Comparison of ENCODE assay signal across 7 cellular contexts in the genomic region with DNA sequence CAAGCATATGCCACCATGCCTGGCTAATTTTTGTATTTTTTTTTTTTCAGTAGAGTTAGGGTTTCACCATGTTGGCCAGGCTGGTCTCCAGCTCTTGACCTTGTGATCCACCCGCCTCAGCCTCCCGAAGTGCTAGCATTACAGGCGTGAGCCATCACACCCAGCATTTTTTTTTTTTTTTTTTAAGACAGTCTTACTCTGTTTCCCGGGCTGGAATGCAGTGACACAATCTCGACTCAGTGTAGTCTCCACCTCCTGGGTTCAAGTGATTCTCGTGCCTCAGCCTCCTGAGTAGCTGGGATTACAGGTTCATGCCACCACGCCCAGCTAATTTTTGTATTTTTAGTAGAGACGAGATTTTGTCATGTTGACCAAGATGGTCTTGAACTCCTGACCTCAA. TPM values are rescaled to one million over a fixed set of nuclear protein-coding genes. Genes with fewer than 3 reads are reported as not detected.
DNase-seq lines count a peak whose midpoint lies in the region; ATAC-seq and TF ChIP-seq lines count a peak whose summit lies in the region.
"Not testable (repeated sequence)": the region's sequence is repeated elsewhere in the genome, so short reads cannot be mapped to it uniquely, and the experiment has no call there.

No MANE protein-coding gene starts in this region.

- not testable (repeated sequence) for H3K4me3 ChIP-seq in HCT116 (replicated peaks in 1 of 2; ENCODE audit: low read depth in 1 of 2, low read length in 2 of 2); OCI-LY7 (ENCODE audit: low read depth, low read length, poor library complexity, severe bottlenecking); trophoblast cell (ENCODE audit: low read depth, low read length)

- DNase-seq in CD4-positive, alpha-beta T cell; HCT116 (ENCODE audit: low read depth, low spot score); OCI-LY7 (ENCODE audit: low spot score); activated CD8-positive, alpha-beta memory T cell treated with anti-CD3 and anti-CD28 coated beads, Interleukin-2, amount 10 ng/mL, durations not matched to agents 7 days and 5 days; chondrocyte (ENCODE audit: low spot score); glutamatergic neuron: not testable (repeated sequence)
- DNase-seq in trophoblast cell: peak; percentile 35 to 69

- TF ChIP-seq CTCF in CD4-positive, alpha-beta T cell (IDR thresholded peaks at IDR 0.05); HCT116 (IDR thresholded peaks at IDR 0.05 in 2 of 3, conservative IDR thresholded peaks at IDR 0.05 in 1 of 3; ENCODE audit: borderline replicate concordance in 1 of 3, insufficient read depth in 1 of 3, low read depth in 2 of 3, low read length in 2 of 3); OCI-LY7 (conservative IDR thresholded peaks at IDR 0.05; ENCODE audit: low read length); chondrocyte (IDR thresholded peaks at IDR 0.05); glutamatergic neuron (IDR thresholded peaks at IDR 0.05; ENCODE audit: partially characterized antibody, unreplicated experiment): not testable (repeated sequence)

- not testable (repeated sequence) for H3K9me2 ChIP-seq in HCT116 (ENCODE audit: insufficient read depth); OCI-LY7 (ENCODE audit: insufficient read depth, low read length)

- H3K79me2 ChIP-seq in HCT116 (ENCODE audit: insufficient read depth, low read length) (peaks cover 100% of the 10 kb centered on the region), OCI-LY7 (ENCODE audit: insufficient read depth, low read depth, low read length) (peaks cover 100% of the 10 kb centered on the region), trophoblast cell (ENCODE audit: control insufficient read depth, insufficient read depth, low read length, poor library complexity) (peaks cover 18% of the 10 kb centered on the region)

- RAD21 ChIA-PET in HCT116 (lab: Charles Lee; ENCODE audit: low non-redundant PET in 1 of 2, low total read pairs in 2 of 2, uncharacterized antibody in 2 of 2, unreplicated experiment in 2 of 2): not testable (repeated sequence)

- CTCF ChIA-PET in CD4-positive, alpha-beta T cell (lab: Charles Lee); HCT116 (lab: Charles Lee); OCI-LY7 (lab: Charles Lee; ENCODE audit: unreplicated experiment): not testable (repeated sequence)
- CTCF ChIA-PET in activated CD8-positive, alpha-beta memory T cell treated with anti-CD3 and anti-CD28 coated beads, Interleukin-2, amount 10 ng/mL, durations not matched to agents 7 days and 5 days (lab: Charles Lee): interaction anchor here (2.1 to 2.8 kb wide), 2 partner anchors 9 to 19 kb away, joined by 4 to 12 read pairs; no protein-coding TSS in a partner anchor

- H3K36me3 ChIP-seq in HCT116 (ENCODE audit: control insufficient read depth in 1 of 2, insufficient read depth in 2 of 2, low read length in 2 of 2) (peaks cover 7 to 12% of the 10 kb centered on the region in 2 experiments; a peak in 2 of 4 replicates), OCI-LY7 (ENCODE audit: insufficient read depth, low read length) (peaks cover 92% of the 10 kb centered on the region)
- not testable (repeated sequence) for H3K36me3 ChIP-seq in trophoblast cell (ENCODE audit: control insufficient read depth in 1 of 2, insufficient read depth in 2 of 2, low read length in 2 of 2)

- not testable (repeated sequence) for H4K91ac ChIP-seq in trophoblast cell (ENCODE audit: low read depth, low read length)

- WGBS in trophoblast cell (ENCODE audit: extremely low coverage, insufficient coverage, insufficient read length): no CpG with 5 or more reads among the region's 8 CpGs

- peaks cover 22 to 71% of the 10 kb centered on the region in 2 experiments for H3K4me1 ChIP-seq in HCT116 (ENCODE audit: control insufficient read depth in 1 of 2, insufficient read depth in 2 of 2, low read length in 2 of 2)
- H3K4me1 ChIP-seq in OCI-LY7 (ENCODE audit: insufficient read depth, low read length, poor library complexity, severe bottlenecking): peaks cover 49% of the 10 kb centered on the region
- not testable (repeated sequence) for H3K4me1 ChIP-seq in trophoblast cell (ENCODE audit: control insufficient read depth in 1 of 2, insufficient read depth in 2 of 2, low read length in 2 of 2)

- not testable (repeated sequence) for H3K23ac ChIP-seq in trophoblast cell (ENCODE audit: low read length)

- not testable (repeated sequence) for H2AK5ac ChIP-seq in trophoblast cell (ENCODE audit: low read length)

- intact Hi-C loops in CD4-positive, alpha-beta T cell (cut with DNase I, micrococcal nuclease): not testable (repeated sequence)
- intact Hi-C loops in HCT116 (cut with micrococcal nuclease) (loop anchor here (5.0 kb wide), 1 partner anchor 69 kb away; no protein-coding TSS in a partner anchor), OCI-LY7 (cut with micrococcal nuclease; ENCODE audit: unreplicated experiment) (loop anchor here (2.0 kb wide), 1 partner anchor 14 kb away; no protein-coding TSS in a partner anchor)

- TF ChIP-seq RAD21 in HCT116 (IDR thresholded peaks at IDR 0.05; ENCODE audit: low read depth): not testable (repeated sequence)

- H3K27me3 ChIP-seq in CD4-positive, alpha-beta T cell (ENCODE audit: control insufficient read depth, insufficient read depth, low read length); HCT116 (ENCODE audit: insufficient read depth, low read length); trophoblast cell (ENCODE audit: insufficient read depth, low read length): not testable (repeated sequence)

- H3K79me1 ChIP-seq in trophoblast cell (ENCODE audit: low read length): not testable (repeated sequence)

- H3K9me3 ChIP-seq in CD4-positive, alpha-beta T cell (ENCODE audit: control insufficient read depth, low read length); HCT116 (ENCODE audit: control insufficient read depth in 1 of 2, insufficient read depth in 1 of 2, low read depth in 1 of 2, low read length in 2 of 2); OCI-LY7 (ENCODE audit: low read length); trophoblast cell (ENCODE audit: insufficient read depth, low read depth, low read length): not testable (repeated sequence)

- H3K9ac ChIP-seq in HCT116 (ENCODE audit: low read length); trophoblast cell (ENCODE audit: low read length): not testable (repeated sequence)

- H4K20me1 ChIP-seq in HCT116 (ENCODE audit: insufficient read depth) (peaks cover 42% of the 10 kb centered on the region; the same call in 1 of the 2 replicates), OCI-LY7 (ENCODE audit: insufficient read depth, low read length) (peaks cover 74% of the 10 kb centered on the region)

- peaks cover 69% of the 10 kb centered on the region for H3K4me1 Mint-ChIP-seq in CD4-positive, alpha-beta T cell (ENCODE audit: low read depth)
- peaks cover 60% of the 10 kb centered on the region for H3K4me1 Mint-ChIP-seq in activated CD8-positive, alpha-beta memory T cell treated with anti-CD3 and anti-CD28 coated beads, Interleukin-2, amount 10 ng/mL, durations not matched to agents 7 days and 5 days
- peaks cover 54% of the 10 kb centered on the region for H3K4me1 Mint-ChIP-seq in chondrocyte (ENCODE audit: low read depth)
- peaks cover 14% of the 10 kb centered on the region for H3K4me1 Mint-ChIP-seq in glutamatergic neuron (ENCODE audit: low read depth, unreplicated experiment)

- not testable (repeated sequence) for H3K27me3 Mint-ChIP-seq in CD4-positive, alpha-beta T cell; activated CD8-positive, alpha-beta memory T cell treated with anti-CD3 and anti-CD28 coated beads, Interleukin-2, amount 10 ng/mL, durations not matched to agents 7 days and 5 days; chondrocyte (ENCODE audit: low read depth); glutamatergic neuron (ENCODE audit: unreplicated experiment)

- not testable (repeated sequence) for H4K8ac ChIP-seq in trophoblast cell (ENCODE audit: low read depth, low read length)

- H4K12ac ChIP-seq in trophoblast cell (ENCODE audit: low read depth, low read length): not testable (repeated sequence)

- H3K14ac ChIP-seq in trophoblast cell (ENCODE audit: low read length): not testable (repeated sequence)

- peak overlapping the region; percentile 72 for H3K4ac ChIP-seq in trophoblast cell (ENCODE audit: low read depth, low read length)

- not testable (repeated sequence) for H3K18ac ChIP-seq in trophoblast cell (ENCODE audit: low read length)

- POLR2A ChIA-PET in CD4-positive, alpha-beta T cell (lab: Charles Lee); HCT116 (lab: Charles Lee): not testable (repeated sequence)
- POLR2A ChIA-PET in OCI-LY7 (lab: Charles Lee): interaction anchor here (0.6 to 2.9 kb wide), 8 partner anchors 9 to 994 kb away, joined by 3 to 18 read pairs (median 5); no protein-coding TSS in a partner anchor

- H3K27ac Mint-ChIP-seq in CD4-positive, alpha-beta T cell: peak overlapping the region; percentile 51
- peak overlapping the region; percentile 62 for H3K27ac Mint-ChIP-seq in activated CD8-positive, alpha-beta memory T cell treated with anti-CD3 and anti-CD28 coated beads, Interleukin-2, amount 10 ng/mL, durations not matched to agents 7 days and 5 days
- H3K27ac Mint-ChIP-seq in chondrocyte (ENCODE audit: unreplicated experiment): peak overlapping the region; percentile 12
- H3K27ac Mint-ChIP-seq in glutamatergic neuron (ENCODE audit: unreplicated experiment): peak overlapping the region; percentile 80

- H3K36me3 Mint-ChIP-seq in CD4-positive, alpha-beta T cell (ENCODE audit: low read depth): peaks cover 76% of the 10 kb centered on the region
- H3K36me3 Mint-ChIP-seq in activated CD8-positive, alpha-beta memory T cell treated with anti-CD3 and anti-CD28 coated beads, Interleukin-2, amount 10 ng/mL, durations not matched to agents 7 days and 5 days: peaks cover 33% of the 10 kb centered on the region
- H3K36me3 Mint-ChIP-seq in chondrocyte (ENCODE audit: low read depth); glutamatergic neuron (ENCODE audit: unreplicated experiment): not testable (repeated sequence)

- peak overlapping the region; percentile 7 for H3K4me3 Mint-ChIP-seq in CD4-positive, alpha-beta T cell
- H3K4me3 Mint-ChIP-seq in activated CD8-positive, alpha-beta memory T cell treated with anti-CD3 and anti-CD28 coated beads, Interleukin-2, amount 10 ng/mL, durations not matched to agents 7 days and 5 days; chondrocyte (ENCODE audit: unreplicated experiment); glutamatergic neuron (ENCODE audit: unreplicated experiment): not testable (repeated sequence)

- H2AFZ ChIP-seq in HCT116 (ENCODE audit: low read depth, low read length, poor library complexity, severe bottlenecking); OCI-LY7 (ENCODE audit: low read length); trophoblast cell (ENCODE audit: insufficient read depth, low read length, poor library complexity): not testable (repeated sequence)

- BruUV-seq in HCT116 (replicated peaks; lab: Mats Ljungman, UMichigan); OCI-LY7 (replicated peaks; lab: Mats Ljungman, UMichigan): not testable (repeated sequence)

- not testable (repeated sequence) for TF ChIP-seq POLR2A in HCT116 (IDR thresholded peaks at IDR 0.05; ENCODE audit: borderline replicate concordance, extremely low read depth, insufficient read depth, insufficient read length)

- H3K9me3 Mint-ChIP-seq in CD4-positive, alpha-beta T cell; activated CD8-positive, alpha-beta memory T cell treated with anti-CD3 and anti-CD28 coated beads, Interleukin-2, amount 10 ng/mL, durations not matched to agents 7 days and 5 days (ENCODE audit: low read depth); chondrocyte (ENCODE audit: low read depth); glutamatergic neuron (ENCODE audit: unreplicated experiment): not testable (repeated sequence)

- H2BK12ac ChIP-seq in trophoblast cell (ENCODE audit: low read length): not testable (repeated sequence)

- not testable (repeated sequence) for H2BK120ac ChIP-seq in trophoblast cell (ENCODE audit: insufficient read depth, low read length, poor library complexity)

- H2BK5ac ChIP-seq in trophoblast cell (ENCODE audit: low read depth, low read length, poor library complexity): not testable (repeated sequence)

- not testable (repeated sequence) for ATAC-seq in CD4-positive, alpha-beta T cell (ENCODE audit: poor library complexity); HCT116; activated CD8-positive, alpha-beta memory T cell treated with anti-CD3 and anti-CD28 coated beads, Interleukin-2, amount 10 ng/mL, durations not matched to agents 7 days and 5 days

- peak overlapping the region; percentile 26; the same call in 1 of the 2 replicates for H3K4me2 ChIP-seq in HCT116 (ENCODE audit: low read length)
- peak overlapping the region; percentile 60 for H3K4me2 ChIP-seq in OCI-LY7 (ENCODE audit: low read length)
- H3K4me2 ChIP-seq in trophoblast cell (ENCODE audit: low read length): not testable (repeated sequence)

- H3K27ac ChIP-seq in CD4-positive, alpha-beta T cell (ENCODE audit: low read depth, low read length); HCT116 (ENCODE audit: low read depth, low read length); trophoblast cell (ENCODE audit: low read depth, low read length): not testable (repeated sequence)
- peak overlapping the region; percentile 29 for H3K27ac ChIP-seq in OCI-LY7 (ENCODE audit: low read depth, low read length, poor library complexity, severe bottlenecking)

RNA-seq across cellular contexts. Expression of a gene that starts 15.2 kb away (rescaled TPM):
- 100 to 1,000 TPM; 107 TPM for total RNA-seq in CD4-positive, alpha-beta T cell
- 285 TPM for total RNA-seq in HCT116 (2021; ENCODE audit: unreplicated experiment)
- 133 and 173 TPM in 2 replicates for polyA plus RNA-seq in HCT116 (2012)
- 259 and 260 TPM in 2 replicates for total RNA-seq in OCI-LY7 (2014; rRNA removed; shearing (Covaris generic))
- 286 and 298 TPM in 2 replicates for total RNA-seq in OCI-LY7 (2022)
- 100 to 1,000 TPM; 227 to 267 TPM for total RNA-seq in activated CD8-positive, alpha-beta memory T cell treated with anti-CD3 and anti-CD28 coated beads, Interleukin-2, amount 10 ng/mL, durations not matched to agents 7 days and 5 days
- total RNA-seq in chondrocyte: 197 to 270 TPM (median 205 TPM) in 3 replicates
- 356 TPM for total RNA-seq in glutamatergic neuron (ENCODE audit: unreplicated experiment)
- 229 and 231 TPM in 2 replicates for polyA plus RNA-seq in trophoblast cell (2013)

RNA-seq across cellular contexts. Expression of a gene that starts 38.7 kb away (rescaled TPM):
- 10 to 100 TPM; 50.1 to 55.6 TPM for total RNA-seq in CD4-positive, alpha-beta T cell
- total RNA-seq in HCT116 (2021; ENCODE audit: unreplicated experiment) (101 TPM), OCI-LY7 (2022) (94.2 and 120 TPM in 2 replicates), chondrocyte (24.6 to 37.7 TPM (median 25.8 TPM) in 3 replicates), glutamatergic neuron (ENCODE audit: unreplicated experiment) (35.3 TPM)
- 66.4 and 80.0 TPM in 2 replicates for polyA plus RNA-seq in HCT116 (2012)
- total RNA-seq in OCI-LY7 (2014; rRNA removed; shearing (Covaris generic)): 62.5 and 64.9 TPM in 2 replicates
- 10 to 100 TPM; 63.8 to 93.9 TPM for total RNA-seq in activated CD8-positive, alpha-beta memory T cell treated with anti-CD3 and anti-CD28 coated beads, Interleukin-2, amount 10 ng/mL, durations not matched to agents 7 days and 5 days
- 23.6 and 25.2 TPM in 2 replicates for polyA plus RNA-seq in trophoblast cell (2013)

Comparison
In these comparisons a context has a peak if more than half of its experiments do, and no peak if none do; other contexts are left out.
1. H3K27ac Mint-ChIP-seq: peak in every context shown above with its lines; median percentile 80 in glutamatergic neuron; 62 in activated CD8-positive, alpha-beta memory T cell treated with anti-CD3 and anti-CD28 coated beads, Interleukin-2, amount 10 ng/mL, durations not matched to agents 7 days and 5 days; 51 in CD4-positive, alpha-beta T cell; 12 in chondrocyte.